11 cellular contexts compared by ENCODE assay signal in the genomic region with DNA sequence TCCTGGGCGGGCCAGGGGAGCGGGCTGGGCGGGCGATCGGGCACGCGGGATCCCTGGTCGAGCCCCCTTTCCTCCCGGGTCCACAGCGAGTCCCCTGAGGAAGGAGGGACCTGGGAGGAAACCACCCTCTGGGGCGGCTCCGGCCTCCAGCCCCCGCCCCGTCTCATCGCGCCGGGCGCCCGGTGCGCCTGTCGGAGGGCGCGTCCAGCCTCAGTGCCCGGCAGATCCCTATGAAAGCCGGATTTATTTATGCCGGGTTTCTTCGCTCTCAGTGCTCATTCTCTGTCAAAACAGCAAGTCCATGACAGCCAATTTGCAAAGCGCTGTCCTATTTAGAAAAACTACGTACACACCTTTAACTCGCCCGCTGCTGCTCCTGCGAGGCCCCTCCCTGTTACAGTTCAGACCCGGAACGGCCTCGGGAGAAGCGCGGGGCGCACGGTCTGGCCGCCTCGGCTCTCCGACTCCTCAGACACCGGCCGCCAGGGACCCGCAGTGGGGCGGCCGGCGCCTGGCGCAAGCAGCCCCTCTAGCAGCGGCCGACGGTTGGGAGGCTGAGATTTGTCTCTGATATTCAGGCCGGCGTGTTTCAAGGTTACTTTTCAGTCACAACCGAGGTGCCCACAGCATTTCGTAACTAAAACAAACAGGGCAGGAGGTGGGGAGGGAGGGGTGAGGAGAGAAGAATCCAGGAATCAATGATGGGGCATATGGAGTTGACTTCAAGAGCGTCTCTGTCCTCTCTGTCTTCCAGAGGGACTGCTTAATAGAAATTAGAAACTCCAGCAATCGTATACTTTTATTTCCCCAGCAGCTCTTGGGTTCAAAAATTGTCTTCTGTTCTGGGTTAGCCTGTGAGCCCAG. TPM values are rescaled to one million over a fixed set of nuclear protein-coding genes. Genes with fewer than 3 reads are reported as not detected.
DNase-seq lines count a peak whose midpoint lies in the region; ATAC-seq and TF ChIP-seq lines count a peak whose summit lies in the region.
"Had no signal": no experiment of that assay in that cellular context is flagged by ENCODE, and none has a peak within 500 bp of the region (broad histone marks: within the 10 kb centered on the region; RNA-seq: fewer than 3 reads in every experiment).

No MANE protein-coding gene starts in this region.

- no peak for TF ChIP-seq RAD21 in SK-N-SH (IDR thresholded peaks at IDR 0.05; ENCODE audit: low read length)

- H3K27ac Mint-ChIP-seq in WTC11, result no peak overlapping the region
- H3K27ac Mint-ChIP-seq: activated CD8-positive, alpha-beta memory T cell treated with anti-CD3 and anti-CD28 coated beads, Interleukin-2, amount 10 ng/mL, durations not matched to agents 7 days and 5 days had no signal

- no peak overlapping the region for H3K4me2 ChIP-seq in SK-N-SH

- no peak overlapping the region for H3K9ac ChIP-seq in SK-N-SH

- CTCF ChIA-PET in SK-N-SH (lab: Yijun Ruan, JAX) (interaction anchor here (2.0 to 2.5 kb wide), 2 partner anchors 243 to 246 kb away, joined by 9 to 18 read pairs; no protein-coding TSS in a partner anchor), WTC11 (lab: Charles Lee) (interaction anchor here (0.6 to 3.3 kb wide), 25 partner anchors 10 to 1003 kb away, joined by 3 to 75 read pairs (median 4); no protein-coding TSS in a partner anchor)

- no peak for ATAC-seq in SK-N-SH treated with all-trans-retinoic acid at 6 μM for 48 hours
- ATAC-seq in WTC11, result peak; percentile 31
- peak; percentile 60 for ATAC-seq in left lobe of liver
- ATAC-seq in upper lobe of right lung, result peak; percentile 68
- ATAC-seq in HG02588 (IDR thresholded peaks at IDR 0.05; ENCODE audit: unreplicated experiment), result no peak
- ATAC-seq: activated CD8-positive, alpha-beta memory T cell treated with anti-CD3 and anti-CD28 coated beads, Interleukin-2, amount 10 ng/mL, durations not matched to agents 7 days and 5 days had no signal

- H3K79me2 ChIP-seq in SK-N-SH (ENCODE audit: insufficient read depth), result no peaks in the 10 kb centered on the region

- H3K9me3 ChIP-seq in SK-N-SH (no peaks in the 10 kb centered on the region), upper lobe of right lung (no peaks in the 10 kb centered on the region), right atrium auricular region (no peaks in the 10 kb centered on the region)
- H3K9me3 ChIP-seq: heart right ventricle, uterus had no signal

- no peaks in the 10 kb centered on the region for H3K36me3 ChIP-seq in SK-N-SH (replicated peaks in 1 of 2; ENCODE audit: control insufficient read depth in 1 of 2, insufficient read depth in 2 of 2, low read length in 1 of 2)
- no peaks in the 10 kb centered on the region for H3K36me3 ChIP-seq in upper lobe of right lung
- H3K36me3 ChIP-seq in right atrium auricular region, result no peaks in the 10 kb centered on the region
- H3K36me3 ChIP-seq: heart right ventricle, uterus had no signal

- TF ChIP-seq CTCF in SK-N-SH (IDR thresholded peaks at IDR 0.05) (no peak), WTC11 (IDR thresholded peaks at IDR 0.05) (no peak), upper lobe of right lung (IDR thresholded peaks at IDR 0.05) (no peak), right atrium auricular region (IDR thresholded peaks at IDR 0.05) (no peak)

- intact Hi-C loops in upper lobe of right lung (cut with DNase I), result no loop called here

- H3K9me2 ChIP-seq in SK-N-SH, result no peaks in the 10 kb centered on the region

- DNase-seq in SK-N-SH, result no peak
- peak; percentile 60 for DNase-seq in WTC11 (ENCODE audit: low spot score)
- DNase-seq in left lobe of liver (ENCODE audit: low spot score), result peak; percentile 78
- peak; percentile 78 for DNase-seq in upper lobe of right lung
- DNase-seq in right atrium auricular region (ENCODE audit: low spot score), result no peak
- no peak for DNase-seq in NCI-H1417 treated with DMSO at 0.1 percent for 48 hours (lab: John Stamatoyannopoulos, UW)
- DNase-seq: activated CD8-positive, alpha-beta memory T cell treated with anti-CD3 and anti-CD28 coated beads, Interleukin-2, amount 10 ng/mL, durations not matched to agents 7 days and 5 days; heart right ventricle; uterus had no signal

- POLR2A ChIA-PET in SK-N-SH (lab: Yijun Ruan, JAX) (no interaction called here), WTC11 (lab: Charles Lee) (no interaction called here)

- H3K4me3 Mint-ChIP-seq in WTC11, result peak overlapping the region; percentile 79
- H3K4me3 Mint-ChIP-seq: activated CD8-positive, alpha-beta memory T cell treated with anti-CD3 and anti-CD28 coated beads, Interleukin-2, amount 10 ng/mL, durations not matched to agents 7 days and 5 days had no signal

- H3K9me3 Mint-ChIP-seq in WTC11, result no peaks in the 10 kb centered on the region

- no peak overlapping the region for H2AFZ ChIP-seq in SK-N-SH (ENCODE audit: low read depth)

- H3K27ac ChIP-seq in SK-N-SH (ENCODE audit: low read depth in 2 of 2, low read length in 1 of 2), result no peak overlapping the region
- peak overlapping the region; percentile 87 for H3K27ac ChIP-seq in upper lobe of right lung
- H3K27ac ChIP-seq in right atrium auricular region, result no peak overlapping the region
- H3K27ac ChIP-seq: heart right ventricle, uterus had no signal

- no peaks in the 10 kb centered on the region for H4K20me1 ChIP-seq in SK-N-SH (ENCODE audit: insufficient read depth)

- peaks cover 54% of the 10 kb centered on the region for H3K4me1 Mint-ChIP-seq in WTC11
- H3K4me1 Mint-ChIP-seq: activated CD8-positive, alpha-beta memory T cell treated with anti-CD3 and anti-CD28 coated beads, Interleukin-2, amount 10 ng/mL, durations not matched to agents 7 days and 5 days had no signal

- WGBS in SK-N-SH (ENCODE audit: low lambda C conversion rate), result 10% methylated on average over 42 of the region's 58 CpGs

- H3K27me3 ChIP-seq in SK-N-SH (ENCODE audit: insufficient read depth) (peaks cover 83% of the 10 kb centered on the region), upper lobe of right lung (peaks cover 80% of the 10 kb centered on the region), right atrium auricular region (peaks cover 15 to 53% of the 10 kb centered on the region in 2 donors)

- H3K4me1 ChIP-seq in SK-N-SH (ENCODE audit: control insufficient read depth in 1 of 2, insufficient read depth in 2 of 2, low read depth in 1 of 2, low read length in 1 of 2), result no peaks in the 10 kb centered on the region
- H3K4me1 ChIP-seq in upper lobe of right lung, result peaks cover 5% of the 10 kb centered on the region
- H3K4me1 ChIP-seq in right atrium auricular region, result peaks cover 0 to 39% of the 10 kb centered on the region in 2 donors

- no peaks in the 10 kb centered on the region for H3F3A ChIP-seq in SK-N-SH (replicated peaks; ENCODE audit: insufficient read depth)

- peaks cover 7% of the 10 kb centered on the region; the same call in 1 of the 2 replicates for H3K36me3 Mint-ChIP-seq in WTC11

- H3K4me3 ChIP-seq in SK-N-SH (ENCODE audit: low read depth in 2 of 2, low read length in 1 of 2) (no peak overlapping the region), upper lobe of right lung (peak overlapping the region; percentile 45), right atrium auricular region (no peak overlapping the region)
- H3K4me3 ChIP-seq: heart right ventricle, uterus had no signal

- TF ChIP-seq EP300 in SK-N-SH (IDR thresholded peaks at IDR 0.05; ENCODE audit: borderline replicate concordance in 1 of 2, low read depth in 1 of 2, low read length in 1 of 2), result no peak

- peaks cover 94% of the 10 kb centered on the region for H3K27me3 Mint-ChIP-seq in WTC11 (ENCODE audit: low read depth)

TF ChIP-seq in SK-N-SH, 30 proteins besides CTCF, POLR2A, EP300 and RAD21 (continues in another document):
- TF ChIP-seq POLR2AphosphoS5 (IDR thresholded peaks at IDR 0.05; ENCODE audit: low read depth, low read length) (no peak), FOSL2 (IDR thresholded peaks at IDR 0.05; ENCODE audit: borderline replicate concordance, low read depth) (no peak), MXI1 (IDR thresholded peaks at IDR 0.05; ENCODE audit: low read depth, low read length) (no peak), GATA2 (CRISPR knock-in tag; IDR thresholded peaks at IDR 0.05) (no peak), FOXM1 (IDR thresholded peaks at IDR 0.05; ENCODE audit: low read depth) (no peak), EZH2phosphoT487 (IDR thresholded peaks at IDR 0.05; ENCODE audit: borderline replicate concordance, low read depth) (0 out of 2 replicates have a peak, but pooled peaks have one; percentile 29), CHD2 (IDR thresholded peaks at IDR 0.05; ENCODE audit: low read length, partially characterized antibody) (no peak), NRF1 (IDR thresholded peaks at IDR 0.05; ENCODE audit: low read depth, low read length) (no peak)

TF ChIP-seq in SK-N-SH treated with all-trans-retinoic acid at 6 μM for 48 hours, 23 proteins besides CTCF, POLR2A, EP300 and RAD21 (continues in another document):
- TF ChIP-seq ZNF70 (CRISPR knock-in tag; IDR thresholded peaks at IDR 0.05) (no peak), SNAI2 (CRISPR knock-in tag; IDR thresholded peaks at IDR 0.05) (no peak), RARB (CRISPR knock-in tag; IDR thresholded peaks at IDR 0.05) (no peak), ZNF8 (CRISPR knock-in tag; IDR thresholded peaks at IDR 0.05) (no peak), ZNF565 (CRISPR knock-in tag; conservative IDR thresholded peaks at IDR 0.05; ENCODE audit: low read depth) (no peak)

TF ChIP-seq in WTC11, 78 proteins besides CTCF, POLR2A, EP300 and RAD21:
- TF ChIP-seq GRHL2 (CRISPR knock-in tag; IDR thresholded peaks at IDR 0.05; ENCODE audit: insufficient replicate concordance, severe bottlenecking), result no peak
- peak; percentile 79 for TF ChIP-seq GABPB1 (CRISPR knock-in tag; IDR thresholded peaks at IDR 0.05)

RNA-seq across cellular contexts. Expression of a gene that starts 0.8 kb away (rescaled TPM):
- not detected in 2 replicates for polyA plus RNA-seq in SK-N-SH (2012; rRNA removed)
- polyA plus RNA-seq in SK-N-SH (2012; cell fraction: cytosol; rRNA removed), result not detected in 2 replicates
- polyA plus RNA-seq in SK-N-SH (2012; cell fraction: nucleus; rRNA removed), result not detected in 2 replicates
- total RNA-seq in WTC11 (2021), result 1.3 to 3.1 TPM (median 1.3 TPM) in 3 replicates
- total RNA-seq in left lobe of liver, result 18.9 TPM
- 21.7 TPM for total RNA-seq in upper lobe of right lung
- not detected for total RNA-seq in right atrium auricular region
- total RNA-seq: activated CD8-positive, alpha-beta memory T cell treated with anti-CD3 and anti-CD28 coated beads, Interleukin-2, amount 10 ng/mL, durations not matched to agents 7 days and 5 days; heart right ventricle had no signal
- polyA plus RNA-seq: heart right ventricle had no signal

Comparison
In these comparisons a context has a peak if more than half of its experiments do, and no peak if none do; other contexts are left out.
1. DNase-seq: peak in WTC11 (single experiment), left lobe of liver (single experiment) and upper lobe of right lung (single experiment); none in SK-N-SH (single experiment), right atrium auricular region (single experiment) and NCI-H1417 treated with DMSO at 0.1 percent for 48 hours (single experiment).
2. ATAC-seq: peak in WTC11 (single experiment), left lobe of liver (single experiment) and upper lobe of right lung (single experiment); none in SK-N-SH treated with all-trans-retinoic acid at 6 μM for 48 hours (single experiment) and HG02588 (single experiment).